Comparison of ENCODE assay signal across 8 cellular contexts in genomic region chr16:23504076-23504452, GRCh38. TPM values are rescaled to one million over a fixed set of nuclear protein-coding genes. Genes with fewer than 3 reads are reported as not detected.
DNase-seq lines count a peak whose midpoint lies in the region; ATAC-seq and TF ChIP-seq lines count a peak whose summit lies in the region.

No MANE protein-coding gene starts in this region.

- intact Hi-C loops in Right ventricle myocardium inferior (cut with DNase I) (no loop called here), cardiac septum (cut with DNase I) (no loop called here)

- H3K27me3 Mint-ChIP-seq in activated T-helper 17 cell treated with anti-CD3 and anti-CD28 coated beads, Interleukin-2, amount 50 U/mL, for 72 hours, result no peaks in the 10 kb centered on the region
- H3K27me3 Mint-ChIP-seq in immature natural killer cell (ENCODE audit: low read depth in 3 of 3), result peaks cover 3 to 15% (median 9%) of the 10 kb centered on the region in 3 donors

- DNase-seq in Right ventricle myocardium inferior (ENCODE audit: missing footprints) (no peak), cardiac septum (ENCODE audit: low spot score) (no peak), immature natural killer cell (peak in 1 of 3 donors; percentile 48)

- peaks cover 47% of the 10 kb centered on the region for H3K4me1 Mint-ChIP-seq in activated T-helper 17 cell treated with anti-CD3 and anti-CD28 coated beads, Interleukin-2, amount 50 U/mL, for 72 hours
- peaks cover 53 to 69% of the 10 kb centered on the region in 2 donors for H3K4me1 Mint-ChIP-seq in immature natural killer cell

- no peak for TF ChIP-seq POLR2A in GM18505 (IDR thresholded peaks at IDR 0.05; ENCODE audit: borderline replicate concordance, extremely low read depth, insufficient read depth, insufficient read length)

- peak overlapping the region; percentile 67 for H3K4me3 Mint-ChIP-seq in activated T-helper 17 cell treated with anti-CD3 and anti-CD28 coated beads, Interleukin-2, amount 50 U/mL, for 72 hours
- H3K4me3 Mint-ChIP-seq in immature natural killer cell, result peak overlapping the region in 3 of 5 donors; percentile 7 to 71 (median 39)

- H3K27ac Mint-ChIP-seq in activated T-helper 17 cell treated with anti-CD3 and anti-CD28 coated beads, Interleukin-2, amount 50 U/mL, for 72 hours, result peak overlapping the region; percentile 72
- peak overlapping the region; percentile 87 to 95 (median 92) for H3K27ac Mint-ChIP-seq in immature natural killer cell

- H3K9me3 Mint-ChIP-seq in activated T-helper 17 cell treated with anti-CD3 and anti-CD28 coated beads, Interleukin-2, amount 50 U/mL, for 72 hours, result no peaks in the 10 kb centered on the region
- H3K9me3 Mint-ChIP-seq in immature natural killer cell, result no peaks in the 10 kb centered on the region

- ATAC-seq in Right ventricle myocardium inferior (peak; percentile 56), GM21367 (IDR thresholded peaks at IDR 0.05; ENCODE audit: unreplicated experiment) (no peak), GM18505 (IDR thresholded peaks at IDR 0.05; ENCODE audit: unreplicated experiment) (no peak), GM18519 (IDR thresholded peaks at IDR 0.05; ENCODE audit: low FRiP score, unreplicated experiment) (no peak), GM21447 (IDR thresholded peaks at IDR 0.05; ENCODE audit: unreplicated experiment) (no peak)
- ATAC-seq in activated T-helper 17 cell treated with anti-CD3 and anti-CD28 coated beads, Interleukin-2, amount 50 U/mL, for 72 hours (replicated peaks), result peak; percentile 20

- H3K36me3 Mint-ChIP-seq in activated T-helper 17 cell treated with anti-CD3 and anti-CD28 coated beads, Interleukin-2, amount 50 U/mL, for 72 hours (ENCODE audit: low read depth), result peaks cover 60% of the 10 kb centered on the region
- H3K36me3 Mint-ChIP-seq in immature natural killer cell, result no peaks in the 10 kb centered on the region

RNA-seq across cellular contexts. Expression of gene GGA2, which starts 6.2 kb away (rescaled TPM):
- 51.7 TPM for total RNA-seq in Right ventricle myocardium inferior
- 38.1 TPM for total RNA-seq in cardiac septum
- total RNA-seq in activated T-helper 17 cell treated with anti-CD3 and anti-CD28 coated beads, Interleukin-2, amount 50 U/mL, for 72 hours, result 100 to 1,000 TPM in 1 of 2 donors, 10 to 100 TPM in 1; 87.2 to 138 TPM
- polyA plus RNA-seq in immature natural killer cell, result 10 to 100 TPM; 34.1 to 40.0 (median 36.1) TPM

RNA-seq across cellular contexts. Expression of gene COG7, which starts 51.1 kb away (rescaled TPM):
- 9.8 TPM for total RNA-seq in Right ventricle myocardium inferior
- 14.4 TPM for total RNA-seq in cardiac septum
- 10 to 100 TPM; 21.2 to 29.4 TPM for total RNA-seq in activated T-helper 17 cell treated with anti-CD3 and anti-CD28 coated beads, Interleukin-2, amount 50 U/mL, for 72 hours
- polyA plus RNA-seq in immature natural killer cell, result 10 to 100 TPM in 2 of 3 donors, 1 to 10 TPM in 1; 9.5 to 21.7 (median 12.0) TPM

RNA-seq across cellular contexts. Expression of gene EARS2, which starts 53.1 kb away (rescaled TPM):
- total RNA-seq in Right ventricle myocardium inferior (24.9 TPM), cardiac septum (16.4 TPM)
- 10 to 100 TPM; 23.1 to 25.3 TPM for total RNA-seq in activated T-helper 17 cell treated with anti-CD3 and anti-CD28 coated beads, Interleukin-2, amount 50 U/mL, for 72 hours
- 10 to 100 TPM in 1 of 3 donors, 1 to 10 TPM in 2; 6.3 to 14.1 (median 9.5) TPM for polyA plus RNA-seq in immature natural killer cell

RNA-seq across cellular contexts. Expression of gene UBFD1, which starts 53.5 kb away (rescaled TPM):
- total RNA-seq in Right ventricle myocardium inferior (66.4 TPM), cardiac septum (49.7 TPM)
- total RNA-seq in activated T-helper 17 cell treated with anti-CD3 and anti-CD28 coated beads, Interleukin-2, amount 50 U/mL, for 72 hours, result 10 to 100 TPM; 42.1 to 58.2 TPM
- 10 to 100 TPM; 13.1 to 18.8 (median 14.2) TPM for polyA plus RNA-seq in immature natural killer cell

Comparison
In these comparisons a context has a peak if more than half of its experiments do, and no peak if none do; other contexts are left out.
1. ATAC-seq: peak in Right ventricle myocardium inferior (single experiment) and activated T-helper 17 cell treated with anti-CD3 and anti-CD28 coated beads, Interleukin-2, amount 50 U/mL, for 72 hours (single experiment); none in GM21367 (single experiment), GM18505 (single experiment), GM18519 (single experiment) and GM21447 (single experiment).